ENCODE assay signal across 21 cellular contexts in genomic region chr11:38100836-38101235, GRCh38.
"Had no signal": no experiment of that assay in that cellular context is flagged by ENCODE, and none has a peak within 500 bp of the region (broad histone marks: within the 10 kb centered on the region; RNA-seq: fewer than 3 reads in every experiment).

No MANE protein-coding gene starts in this region.

- H3K4me1 Mint-ChIP-seq: endodermal cell had no signal

- DNase-seq: cortex of kidney; effector CD8-positive, alpha-beta T cell; effector memory CD8-positive, alpha-beta T cell; endodermal cell; erythroblast; esophagus squamous epithelium; foreskin fibroblast; foreskin melanocyte; gastrocnemius medialis; glutamatergic neuron; head of caudate nucleus; heart right ventricle; hippocampal formation; left cardiac atrium; left lung; left ventricle myocardium superior; lower lobe of right lung; mesenchymal stem cell; midbrain had no signal

- H3K4me3 ChIP-seq: esophagus squamous epithelium, gastrocnemius medialis, heart right ventricle, left lung, lower lobe of right lung had no signal

- H3K36me3 ChIP-seq: esophagus squamous epithelium, gastrocnemius medialis, heart right ventricle, left lung, lower lobe of right lung had no signal

- H3K27ac Mint-ChIP-seq: dendritic cell treated with granulocyte-macrophage colony-stimulating factor and Interleukin-4, amounts not matched to agents 40 ng/mL and 50 ng/mL, for 4 days; effector memory CD8-positive, alpha-beta T cell; endodermal cell had no signal

- H3K27ac ChIP-seq: epithelial cell of prostate, esophagus squamous epithelium, gastrocnemius medialis, heart right ventricle, left lung, lower lobe of right lung had no signal

- H3K27me3 ChIP-seq: esophagus squamous epithelium, gastrocnemius medialis, heart right ventricle, left lung had no signal

- H3K4me1 ChIP-seq: esophagus squamous epithelium, gastrocnemius medialis, heart right ventricle, left lung, lower lobe of right lung had no signal

- H3K27me3 Mint-ChIP-seq: dendritic cell treated with granulocyte-macrophage colony-stimulating factor and Interleukin-4, amounts not matched to agents 40 ng/mL and 50 ng/mL, for 4 days; effector memory CD8-positive, alpha-beta T cell had no signal

- H3K4me3 Mint-ChIP-seq: dendritic cell treated with granulocyte-macrophage colony-stimulating factor and Interleukin-4, amounts not matched to agents 40 ng/mL and 50 ng/mL, for 4 days; effector memory CD8-positive, alpha-beta T cell; endodermal cell had no signal

- H3K9me3 ChIP-seq: esophagus squamous epithelium, gastrocnemius medialis, heart right ventricle, left lung, lower lobe of right lung had no signal
